ENCODE assay signal across 35 cellular contexts in genomic region chr3:109351231-109351630, GRCh38. TPM values are rescaled to one million over a fixed set of nuclear protein-coding genes. Genes with fewer than 3 reads are reported as not detected.
"Had no signal": no experiment of that assay in that cellular context is flagged by ENCODE, and none has a peak within 500 bp of the region (broad histone marks: within the 10 kb centered on the region; RNA-seq: fewer than 3 reads in every experiment).

No MANE protein-coding gene starts in this region.

- H3K4me1 ChIP-seq: parathyroid adenoma, psoas muscle, spleen, suprapubic skin, testis, tibial artery, transverse colon, upper lobe of right lung, uterus had no signal

- H3K79me2 ChIP-seq: parathyroid adenoma had no signal

- H3K27ac ChIP-seq: neural progenitor cell, ovary, parathyroid adenoma, psoas muscle, skin epidermis, spleen, suprapubic skin, testis, tibial artery, transverse colon, upper lobe of right lung, uterus had no signal

- DNase-seq: natural killer cell; occipital lobe; ovary; posterior cingulate gyrus; psoas muscle; right cardiac atrium; spleen; stimulated activated CD4-positive, alpha-beta T cell treated with anti-CD3 and anti-CD28 coated beads, Interleukin-12 subunit alpha, Interleukin-12 subunit beta, amount 100 ng/mL, for 4 hours; stimulated activated CD4-positive, alpha-beta T cell treated with anti-CD3 and anti-CD28 coated beads, Interleukin-1b, Interleukin-23, amount 100 ng/mL, for 48 hours; stimulated activated CD4-positive, alpha-beta T cell treated with anti-CD3 and anti-CD28 coated beads, Interleukin-4, amount 100 ng/mL, for 1 hour; stimulated activated CD4-positive, alpha-beta T cell treated with anti-CD3 and anti-CD28 coated beads, Interleukin-4, amount 100 ng/mL, for 4 hours; stimulated activated CD8-positive, alpha-beta memory T cell treated with anti-CD3 and anti-CD28 coated beads, Interleukin-4, amount 100 ng/mL, for 48 hours; stimulated activated naive CD4-positive, alpha-beta T cell; stimulated activated naive CD8-positive, alpha-beta T cell treated with anti-CD3 and anti-CD28 coated beads, Interleukin-15, amount 100 ng/mL, for 72 hours; stimulated activated naive CD8-positive, alpha-beta T cell treated with anti-CD3 and anti-CD28 coated beads, Interleukin-15, Interleukin-2, amounts not matched to agents 100 U/mL and 50 U/mL, for 24 hours; substantia nigra; testis; tibial artery; transverse colon; upper lobe of right lung; uterus had no signal

- H2AFZ ChIP-seq: neural progenitor cell, parathyroid adenoma had no signal

- H3K36me3 Mint-ChIP-seq: natural killer cell; stimulated activated memory B cell treated with anti-CD40 and anti-IgM and Interleukin-4, amounts not matched to agents 10 μg/mL and 1 μg/mL and 100 μg/mL, for 72 hours; type B pancreatic cell had no signal

- H3K27ac Mint-ChIP-seq: natural killer cell; nephron; neural progenitor cell; progenitor cell of endocrine pancreas; stimulated activated memory B cell treated with anti-CD40 and anti-IgM and Interleukin-4, amounts not matched to agents 10 μg/mL and 1 μg/mL and 100 μg/mL, for 72 hours; stimulated activated naive CD8-positive, alpha-beta T cell treated with anti-CD3 and anti-CD28 coated beads, Interleukin-15, amount 100 ng/mL, for 72 hours; type B pancreatic cell had no signal

- H3K27me3 Mint-ChIP-seq: stimulated activated memory B cell treated with anti-CD40 and anti-IgM and Interleukin-4, amounts not matched to agents 10 μg/mL and 1 μg/mL and 100 μg/mL, for 72 hours; stimulated activated naive CD8-positive, alpha-beta T cell treated with anti-CD3 and anti-CD28 coated beads, Interleukin-15, amount 100 ng/mL, for 72 hours had no signal

- H3K27me3 ChIP-seq: neural progenitor cell, ovary, spleen, suprapubic skin, testis, tibial artery, transverse colon, upper lobe of right lung, uterus had no signal

- ATAC-seq: natural killer cell; psoas muscle; right cardiac atrium; sciatic nerve; stimulated activated memory B cell treated with anti-CD40 and anti-IgM and Interleukin-4, amounts not matched to agents 10 μg/mL and 1 μg/mL and 100 μg/mL, for 72 hours; stimulated activated naive CD8-positive, alpha-beta T cell treated with anti-CD3 and anti-CD28 coated beads, Interleukin-15, amount 100 ng/mL, for 72 hours; stimulated activated naive CD8-positive, alpha-beta T cell treated with anti-CD3 and anti-CD28 coated beads, Interleukin-15, Interleukin-2, amounts not matched to agents 100 U/mL and 50 U/mL, for 24 hours; upper lobe of right lung had no signal

- H3K9me3 Mint-ChIP-seq: natural killer cell; nephron; stimulated activated memory B cell treated with anti-CD40 and anti-IgM and Interleukin-4, amounts not matched to agents 10 μg/mL and 1 μg/mL and 100 μg/mL, for 72 hours; stimulated activated naive CD8-positive, alpha-beta T cell treated with anti-CD3 and anti-CD28 coated beads, Interleukin-15, amount 100 ng/mL, for 72 hours; type B pancreatic cell had no signal

- H3K4me3 Mint-ChIP-seq: natural killer cell; nephron; neural progenitor cell; stimulated activated memory B cell treated with anti-CD40 and anti-IgM and Interleukin-4, amounts not matched to agents 10 μg/mL and 1 μg/mL and 100 μg/mL, for 72 hours; stimulated activated naive CD8-positive, alpha-beta T cell treated with anti-CD3 and anti-CD28 coated beads, Interleukin-15, amount 100 ng/mL, for 72 hours; type B pancreatic cell had no signal

- H3K36me3 ChIP-seq: neural progenitor cell, ovary, spleen, suprapubic skin, tibial artery, transverse colon, upper lobe of right lung, uterus had no signal

- H3K4me2 ChIP-seq: neural progenitor cell, smooth muscle cell had no signal

- H3K4me1 Mint-ChIP-seq: natural killer cell; stimulated activated memory B cell treated with anti-CD40 and anti-IgM and Interleukin-4, amounts not matched to agents 10 μg/mL and 1 μg/mL and 100 μg/mL, for 72 hours; stimulated activated naive CD8-positive, alpha-beta T cell treated with anti-CD3 and anti-CD28 coated beads, Interleukin-15, amount 100 ng/mL, for 72 hours had no signal

- H3K4me3 ChIP-seq: neural progenitor cell, ovary, psoas muscle, skin epidermis, smooth muscle cell, spleen, suprapubic skin, testis, tibial artery, transverse colon, upper lobe of right lung, uterus had no signal

- H3K9ac ChIP-seq: neural progenitor cell, parathyroid adenoma had no signal

- H3K9me3 ChIP-seq: psoas muscle, spleen, suprapubic skin, testis, tibial artery, transverse colon, upper lobe of right lung, uterus had no signal

RNA-seq across cellular contexts. Expression of gene DPPA4, which starts 13.9 kb away (rescaled TPM):
- total RNA-seq: osteoblast, psoas muscle, renal cortical epithelial cell, sciatic nerve, suprapubic skin, transverse colon, upper lobe of right lung had no signal
- polyA plus RNA-seq: psoas muscle, right cardiac atrium, urinary bladder had no signal

RNA-seq across cellular contexts. Expression of gene DPPA2, which starts 34.9 kb away (rescaled TPM):
- total RNA-seq: natural killer cell, occipital lobe, osteoblast, ovary, psoas muscle, right cardiac atrium, sciatic nerve, spleen, suprapubic skin, transverse colon, upper lobe of right lung, urinary bladder, uterus had no signal
- polyA plus RNA-seq: neural cell, ovary, psoas muscle, right cardiac atrium, spleen, urinary bladder had no signal
